ENCODE assay signal across 10 cellular contexts in genomic region chr19:43776285-43776684, GRCh38. TPM values are rescaled to one million over a fixed set of nuclear protein-coding genes. Genes with fewer than 3 reads are reported as not detected.
A peak's percentile ranks its signal among the peaks of the same experiment; 100 is the strongest.
DNase-seq lines count a peak whose midpoint lies in the region; ATAC-seq, FAIRE-seq and TF ChIP-seq lines count a peak whose summit lies in the region.
"Had no signal": no experiment of that assay in that cellular context is flagged by ENCODE, and none has a peak within 500 bp of the region (broad histone marks: within the 10 kb centered on the region; RNA-seq: fewer than 3 reads in every experiment).

No MANE protein-coding gene starts in this region.

- no peak for FAIRE-seq in H54 (lab: Jason Lieb, UNC)

- peaks cover 81% of the 10 kb centered on the region for H3K36me3 Mint-ChIP-seq in Calu3 (ENCODE audit: insufficient read depth, unreplicated experiment)
- peaks cover 30% of the 10 kb centered on the region for H3K36me3 Mint-ChIP-seq in T-helper 2 cell treated with Interferon-gamma antibody and Interleukin-4, amounts not matched to agents 5 μg/mL and 100 μg/mL, for 36 hours (ENCODE audit: low read depth)
- H3K36me3 Mint-ChIP-seq in activated naive CD4-positive, alpha-beta T cell treated with anti-CD3 and anti-CD28 coated beads, Interleukin-2, amount 10 ng/mL, durations not matched to agents 7 days and 5 days: peaks cover 25% of the 10 kb centered on the region

- no peak for ATAC-seq in HG03095 (IDR thresholded peaks at IDR 0.05; ENCODE audit: unreplicated experiment)
- ATAC-seq: left lobe of liver had no signal

- no peak for TF ChIP-seq POLR2A in H54 (IDR thresholded peaks at IDR 0.05; ENCODE audit: low read depth, low read length)

- TF ChIP-seq CTCF in Calu3 (IDR thresholded peaks at IDR 0.05; ENCODE audit: unreplicated experiment): no peak

- intact Hi-C loops in Calu3 (cut with micrococcal nuclease; ENCODE audit: unreplicated experiment): no loop called here

- no peak for DNase-seq in Calu3
- DNase-seq in T-helper 2 cell treated with Interferon-gamma antibody and Interleukin-4, amounts not matched to agents 5 μg/mL and 100 μg/mL, for 36 hours (ENCODE audit: low spot score): peak; percentile 62
- DNase-seq in activated naive CD4-positive, alpha-beta T cell treated with anti-CD3 and anti-CD28 coated beads, Interleukin-2, amount 10 ng/mL, durations not matched to agents 7 days and 5 days: peak; percentile 34
- DNase-seq in stimulated activated CD4-positive, alpha-beta T cell treated with anti-CD3 and anti-CD28 coated beads, Interleukin-1b, Interleukin-23, amount 100 ng/mL, for 4 hours (ENCODE audit: low read depth in 2 of 2): peak; percentile 60 to 70
- DNase-seq in HCEC 1CT: no peak
- no peak for DNase-seq in H54 (ENCODE audit: insufficient read length, low spot score)
- no peak for DNase-seq in GM19238 (ENCODE audit: insufficient read length, low spot score)
- DNase-seq: retina had no signal

- H3K4me3 Mint-ChIP-seq in Calu3 (ENCODE audit: low read depth, unreplicated experiment): peak overlapping the region; percentile 77
- H3K4me3 Mint-ChIP-seq in T-helper 2 cell treated with Interferon-gamma antibody and Interleukin-4, amounts not matched to agents 5 μg/mL and 100 μg/mL, for 36 hours: peak overlapping the region; percentile 49
- H3K4me3 Mint-ChIP-seq in activated naive CD4-positive, alpha-beta T cell treated with anti-CD3 and anti-CD28 coated beads, Interleukin-2, amount 10 ng/mL, durations not matched to agents 7 days and 5 days: no peak overlapping the region

- H3K9me3 Mint-ChIP-seq in Calu3 (ENCODE audit: low read depth, unreplicated experiment): no peaks in the 10 kb centered on the region
- no peaks in the 10 kb centered on the region for H3K9me3 Mint-ChIP-seq in T-helper 2 cell treated with Interferon-gamma antibody and Interleukin-4, amounts not matched to agents 5 μg/mL and 100 μg/mL, for 36 hours
- H3K9me3 Mint-ChIP-seq in activated naive CD4-positive, alpha-beta T cell treated with anti-CD3 and anti-CD28 coated beads, Interleukin-2, amount 10 ng/mL, durations not matched to agents 7 days and 5 days: no peaks in the 10 kb centered on the region

- no peaks in the 10 kb centered on the region for H3K27me3 Mint-ChIP-seq in Calu3 (ENCODE audit: unreplicated experiment)
- H3K27me3 Mint-ChIP-seq in T-helper 2 cell treated with Interferon-gamma antibody and Interleukin-4, amounts not matched to agents 5 μg/mL and 100 μg/mL, for 36 hours (ENCODE audit: low read depth): no peaks in the 10 kb centered on the region
- H3K27me3 Mint-ChIP-seq in activated naive CD4-positive, alpha-beta T cell treated with anti-CD3 and anti-CD28 coated beads, Interleukin-2, amount 10 ng/mL, durations not matched to agents 7 days and 5 days: no peaks in the 10 kb centered on the region

- H3K27ac Mint-ChIP-seq in Calu3 (ENCODE audit: unreplicated experiment): peak overlapping the region; percentile 98
- H3K27ac Mint-ChIP-seq in T-helper 2 cell treated with Interferon-gamma antibody and Interleukin-4, amounts not matched to agents 5 μg/mL and 100 μg/mL, for 36 hours: peak overlapping the region; percentile 76
- H3K27ac Mint-ChIP-seq in activated naive CD4-positive, alpha-beta T cell treated with anti-CD3 and anti-CD28 coated beads, Interleukin-2, amount 10 ng/mL, durations not matched to agents 7 days and 5 days: peak overlapping the region; percentile 52

- peaks cover 55% of the 10 kb centered on the region for H3K4me1 Mint-ChIP-seq in Calu3 (ENCODE audit: low read depth, unreplicated experiment)
- H3K4me1 Mint-ChIP-seq in T-helper 2 cell treated with Interferon-gamma antibody and Interleukin-4, amounts not matched to agents 5 μg/mL and 100 μg/mL, for 36 hours (ENCODE audit: low read depth): peaks cover 40% of the 10 kb centered on the region
- H3K4me1 Mint-ChIP-seq in activated naive CD4-positive, alpha-beta T cell treated with anti-CD3 and anti-CD28 coated beads, Interleukin-2, amount 10 ng/mL, durations not matched to agents 7 days and 5 days: peaks cover 54% of the 10 kb centered on the region

- CTCF ChIA-PET in Calu3 (lab: Charles Lee): interaction anchor here (1.2 kb wide), 1 partner anchor 19 kb away, joined by 7 read pairs; no protein-coding TSS in a partner anchor
- CTCF ChIA-PET in activated naive CD4-positive, alpha-beta T cell treated with anti-CD3 and anti-CD28 coated beads, Interleukin-2, amount 10 ng/mL, durations not matched to agents 7 days and 5 days (lab: Charles Lee): interaction anchor here (11.0 kb wide), 1 partner anchor 11 kb away, joined by 162 read pairs; no protein-coding TSS in a partner anchor

- BruUV-seq in Calu3 (replicated peaks; lab: Mats Ljungman, UMichigan): no TSS peak

RNA-seq across cellular contexts. Expression of gene KCNN4, which starts 4.5 kb away (rescaled TPM):
- total RNA-seq in Calu3 (2022): 147 and 152 TPM in 2 replicates

RNA-seq across cellular contexts. Expression of gene SMG9, which starts 21.5 kb away (rescaled TPM):
- total RNA-seq in Calu3 (2022): 69.1 and 85.5 TPM in 2 replicates

RNA-seq across cellular contexts. Expression of gene LYPD5, which starts 26.0 kb away (rescaled TPM):
- 5.0 and 6.4 TPM in 2 replicates for total RNA-seq in Calu3 (2022)
- total RNA-seq: left lobe of liver had no signal

RNA-seq across cellular contexts. Expression of gene ZNF283, which starts 50.8 kb away (rescaled TPM):
- 12.9 and 13.9 TPM in 2 replicates for total RNA-seq in Calu3 (2022)

Comparison
In these comparisons a context has a peak if more than half of its experiments do, and no peak if none do; other contexts are left out.
1. DNase-seq: peak in T-helper 2 cell treated with Interferon-gamma antibody and Interleukin-4, amounts not matched to agents 5 μg/mL and 100 μg/mL, for 36 hours (single experiment), activated naive CD4-positive, alpha-beta T cell treated with anti-CD3 and anti-CD28 coated beads, Interleukin-2, amount 10 ng/mL, durations not matched to agents 7 days and 5 days (single experiment) and stimulated activated CD4-positive, alpha-beta T cell treated with anti-CD3 and anti-CD28 coated beads, Interleukin-1b, Interleukin-23, amount 100 ng/mL, for 4 hours (2 of 2); none in Calu3 (single experiment), HCEC 1CT (single experiment), H54 (single experiment) and GM19238 (single experiment).
2. Peak in every context shown above with its lines, with median percentiles within 50 percentile points of each other: H3K27ac Mint-ChIP-seq.